In the genomic region with DNA sequence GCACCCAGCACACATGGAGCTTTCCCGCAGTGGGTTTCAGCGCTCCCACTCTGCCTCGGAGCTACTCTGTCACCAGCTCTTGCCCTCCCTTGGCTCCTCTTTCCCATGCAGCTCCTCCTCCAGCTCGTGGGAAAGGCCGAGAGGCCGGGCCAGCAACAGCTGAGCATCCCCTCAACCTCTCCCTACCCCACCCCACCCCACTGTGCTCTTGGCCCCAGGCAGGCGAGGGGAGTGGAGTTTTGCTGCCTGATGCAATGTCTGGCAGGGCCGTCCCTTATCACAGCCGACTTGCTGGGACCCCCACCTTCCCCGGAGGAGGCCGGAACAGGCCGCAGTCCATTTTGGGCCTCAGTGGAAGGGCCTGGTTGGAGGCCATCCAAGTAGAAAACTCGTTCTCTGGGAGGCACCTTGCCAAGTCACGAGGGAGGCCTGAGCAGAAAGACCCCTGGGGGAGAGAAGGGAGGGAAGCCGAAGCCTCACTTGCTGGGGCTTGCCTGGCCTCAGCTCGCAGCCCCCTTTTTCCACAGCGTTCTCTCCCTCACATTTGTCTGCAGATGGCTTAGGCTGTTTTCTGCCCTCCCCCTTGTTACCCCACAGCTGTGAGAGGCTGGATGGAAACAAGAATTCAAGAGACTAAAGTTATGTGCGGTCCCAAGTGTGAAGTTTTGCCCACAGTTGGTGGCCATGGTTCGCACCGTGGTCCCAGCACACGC, we compare ENCODE assay signal across 8 cellular contexts. TPM values are rescaled to one million over a fixed set of nuclear protein-coding genes. Genes with fewer than 3 reads are reported as not detected.
DNase-seq lines count a peak whose midpoint lies in the region; ATAC-seq and TF ChIP-seq lines count a peak whose summit lies in the region.

No MANE protein-coding gene starts in this region.

- peak; percentile 62 for DNase-seq in AG08396 (ENCODE audit: low spot score)
- DNase-seq in fibroblast of the conjunctiva (ENCODE audit: low read depth), result peak; percentile 81
- peak in 50 of 56 donors; percentile 31 to 87 (median 74) for DNase-seq in nucleus accumbens (lab: John Stamatoyannopoulos, UW)
- no peak for DNase-seq in NCI-H1436 (lab: John Stamatoyannopoulos, UW)

- ATAC-seq in GM19351 (IDR thresholded peaks at IDR 0.05; ENCODE audit: unreplicated experiment) (no peak), HG03135 (IDR thresholded peaks at IDR 0.05; ENCODE audit: unreplicated experiment) (no peak), GM21619 (IDR thresholded peaks at IDR 0.05; ENCODE audit: unreplicated experiment) (no peak)

TF ChIP-seq in PFSK-1, 5 proteins besides CTCF, POLR2A, EP300 and RAD21:
- TF ChIP-seq FOXP2 (optimal IDR thresholded peaks at IDR 0.05; ENCODE audit: borderline replicate concordance, extremely low read depth, extremely low read length, insufficient read depth), result peak; percentile 79
- no peak for TF ChIP-seq SIN3A (IDR thresholded peaks at IDR 0.05; ENCODE audit: borderline replicate concordance, insufficient read depth, low read length)
- TF ChIP-seq, protein P1, sequence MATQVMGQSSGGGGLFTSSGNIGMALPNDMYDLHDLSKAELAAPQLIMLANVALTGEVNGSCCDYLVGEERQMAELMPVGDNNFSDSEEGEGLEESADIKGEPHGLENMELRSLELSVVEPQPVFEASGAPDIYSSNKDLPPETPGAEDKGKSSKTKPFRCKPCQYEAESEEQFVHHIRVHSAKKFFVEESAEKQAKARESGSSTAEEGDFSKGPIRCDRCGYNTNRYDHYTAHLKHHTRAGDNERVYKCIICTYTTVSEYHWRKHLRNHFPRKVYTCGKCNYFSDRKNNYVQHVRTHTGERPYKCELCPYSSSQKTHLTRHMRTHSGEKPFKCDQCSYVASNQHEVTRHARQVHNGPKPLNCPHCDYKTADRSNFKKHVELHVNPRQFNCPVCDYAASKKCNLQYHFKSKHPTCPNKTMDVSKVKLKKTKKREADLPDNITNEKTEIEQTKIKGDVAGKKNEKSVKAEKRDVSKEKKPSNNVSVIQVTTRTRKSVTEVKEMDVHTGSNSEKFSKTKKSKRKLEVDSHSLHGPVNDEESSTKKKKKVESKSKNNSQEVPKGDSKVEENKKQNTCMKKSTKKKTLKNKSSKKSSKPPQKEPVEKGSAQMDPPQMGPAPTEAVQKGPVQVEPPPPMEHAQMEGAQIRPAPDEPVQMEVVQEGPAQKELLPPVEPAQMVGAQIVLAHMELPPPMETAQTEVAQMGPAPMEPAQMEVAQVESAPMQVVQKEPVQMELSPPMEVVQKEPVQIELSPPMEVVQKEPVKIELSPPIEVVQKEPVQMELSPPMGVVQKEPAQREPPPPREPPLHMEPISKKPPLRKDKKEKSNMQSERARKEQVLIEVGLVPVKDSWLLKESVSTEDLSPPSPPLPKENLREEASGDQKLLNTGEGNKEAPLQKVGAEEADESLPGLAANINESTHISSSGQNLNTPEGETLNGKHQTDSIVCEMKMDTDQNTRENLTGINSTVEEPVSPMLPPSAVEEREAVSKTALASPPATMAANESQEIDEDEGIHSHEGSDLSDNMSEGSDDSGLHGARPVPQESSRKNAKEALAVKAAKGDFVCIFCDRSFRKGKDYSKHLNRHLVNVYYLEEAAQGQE (IDR thresholded peaks at IDR 0.05; ENCODE audit: insufficient read depth in 1 of 2, low read depth in 2 of 2, low read length in 2 of 2), result no peak
- TF ChIP-seq TAF1 (IDR thresholded peaks at IDR 0.05; ENCODE audit: borderline replicate concordance, insufficient read depth, low read length), result no peak
- no peak for TF ChIP-seq POLR2AphosphoS5 (IDR thresholded peaks at IDR 0.05; ENCODE audit: low read depth, low read length)

RNA-seq across cellular contexts. Expression of a gene that starts 35.3 kb away (rescaled TPM):
- 29.1 TPM for polyA plus RNA-seq in PFSK-1 (2012; ENCODE audit: insufficient read length, low read depth)
